In genomic region chr20:21391495-21392298, GRCh38 we compare ENCODE assay signal across 2 cellular contexts.
TF ChIP-seq lines count a peak whose summit lies in the region.

No MANE protein-coding gene starts in this region.

TF ChIP-seq in SK-N-SH, 30 proteins besides CTCF, POLR2A, EP300 and RAD21 (continued from another document):
- TF ChIP-seq RXRA (IDR thresholded peaks at IDR 0.05; ENCODE audit: borderline replicate concordance, low read depth) (no peak), YY1 (IDR thresholded peaks at IDR 0.05; ENCODE audit: low read depth) (no peak), POLR2AphosphoS5 (IDR thresholded peaks at IDR 0.05; ENCODE audit: low read depth, low read length) (no peak), USF2 (IDR thresholded peaks at IDR 0.05; ENCODE audit: borderline replicate concordance, low read depth, low read length) (no peak), TEAD4 (IDR thresholded peaks at IDR 0.05; ENCODE audit: borderline replicate concordance, insufficient read depth) (no peak), MXI1 (IDR thresholded peaks at IDR 0.05; ENCODE audit: low read depth, low read length) (no peak), TCF12 (IDR thresholded peaks at IDR 0.05) (no peak), ZBTB33 (IDR thresholded peaks at IDR 0.05; ENCODE audit: borderline replicate concordance, low read depth) (no peak), IRF3 (IDR thresholded peaks at IDR 0.05; ENCODE audit: low read depth, low read length) (no peak), MAX (IDR thresholded peaks at IDR 0.05; ENCODE audit: low read depth) (no peak), FOSL2 (IDR thresholded peaks at IDR 0.05; ENCODE audit: borderline replicate concordance, low read depth) (no peak)

TF ChIP-seq in SK-N-SH treated with all-trans-retinoic acid at 6 μM for 48 hours, 23 proteins besides CTCF, POLR2A, EP300 and RAD21 (continued from another document):
- TF ChIP-seq TCF4 (CRISPR knock-in tag; IDR thresholded peaks at IDR 0.05; ENCODE audit: borderline replicate concordance) (no peak), ISL1 (CRISPR knock-in tag; IDR thresholded peaks at IDR 0.05) (no peak), POU6F1 (CRISPR knock-in tag; IDR thresholded peaks at IDR 0.05; ENCODE audit: borderline replicate concordance, low read depth) (no peak), ZNF8 (CRISPR knock-in tag; IDR thresholded peaks at IDR 0.05) (no peak), PPARA (CRISPR knock-in tag; IDR thresholded peaks at IDR 0.05; ENCODE audit: borderline replicate concordance) (no peak), ZFP3 (CRISPR knock-in tag; IDR thresholded peaks at IDR 0.05) (no peak), ZC3H10 (CRISPR knock-in tag; IDR thresholded peaks at IDR 0.05) (no peak), CSDC2 (CRISPR knock-in tag; IDR thresholded peaks at IDR 0.05) (no peak), ZNF565 (CRISPR knock-in tag; conservative IDR thresholded peaks at IDR 0.05; ENCODE audit: low read depth) (no peak), GLIS3 (CRISPR knock-in tag; IDR thresholded peaks at IDR 0.05) (no peak), CREB5 (CRISPR knock-in tag; IDR thresholded peaks at IDR 0.05; ENCODE audit: low read depth) (no peak)
TF ChIP-seq in SK-N-SH treated with all-trans-retinoic acid at 6 μM for 48 hours: peak in this region for 0.
